In genomic region chr3:183099026-183099837, GRCh38 we compare ENCODE assay signal across 1 cellular context.
A peak's percentile ranks its signal among the peaks of the same experiment; 100 is the strongest.
TF ChIP-seq lines count a peak whose summit lies in the region.

MCCC1 (minus strand) TSS chr3:183099496; CDS start chr3:183099440, 56 bp downstream.

TF ChIP-seq in K562, 482 proteins besides CTCF, POLR2A, EP300 and RAD21 (continued from another document and continues in another):
- TF ChIP-seq ZBTB34 (CRISPR knock-in tag; IDR thresholded peaks at IDR 0.05) (no peak), ZFP36 (IDR thresholded peaks at IDR 0.05; ENCODE audit: low read depth, low read length, partially characterized antibody) (no peak), ZNF165 (CRISPR knock-in tag; IDR thresholded peaks at IDR 0.05; ENCODE audit: borderline replicate concordance) (no peak), ZNF830 (CRISPR knock-in tag; IDR thresholded peaks at IDR 0.05) (no peak), EP400 (IDR thresholded peaks at IDR 0.05) (peak; percentile 74), GTF3C2 (IDR thresholded peaks at IDR 0.05; ENCODE audit: borderline replicate concordance, extremely low read depth, insufficient read length) (no peak), ZNF561 (CRISPR knock-in tag; conservative IDR thresholded peaks at IDR 0.05) (no peak), CREBBP (IDR thresholded peaks at IDR 0.05; ENCODE audit: low read depth, low read length) (no peak), ZNF217 (CRISPR knock-in tag; IDR thresholded peaks at IDR 0.05) (no peak), ZNF717 (CRISPR knock-in tag; IDR thresholded peaks at IDR 0.05) (no peak), GABPA (tag; conservative IDR thresholded peaks at IDR 0.05; ENCODE audit: low read depth) (no peak; the same call in 1 of the 2 replicates), TAL1 (IDR thresholded peaks at IDR 0.05) (no peak), ZNF75A (CRISPR knock-in tag; IDR thresholded peaks at IDR 0.05) (no peak), ZBTB1 (CRISPR knock-in tag; IDR thresholded peaks at IDR 0.05; ENCODE audit: borderline replicate concordance, low read depth) (no peak; the same call in 1 of the 2 replicates), HNRNPLL (IDR thresholded peaks at IDR 0.05; ENCODE audit: low read depth, low read length, poor library complexity, severe bottlenecking) (peak; percentile 95), ZNF436 (CRISPR knock-in tag; IDR thresholded peaks at IDR 0.05) (no peak), SRSF7 (optimal IDR thresholded peaks at IDR 0.05; ENCODE audit: low read depth, low read length) (no peak), ETS1 (conservative IDR thresholded peaks at IDR 0.05; ENCODE audit: control insufficient read depth, low read depth, low read length) (peak; percentile 74; the same call in 1 of the 2 replicates), XRCC4 (IDR thresholded peaks at IDR 0.05; ENCODE audit: extremely low read depth, insufficient read depth, insufficient read length) (no peak), SMARCA5 (IDR thresholded peaks at IDR 0.05) (no peak), SAFB2 (IDR thresholded peaks at IDR 0.05; ENCODE audit: borderline replicate concordance, low read depth, low read length, severe bottlenecking) (no peak), ZC3H8 (IDR thresholded peaks at IDR 0.05) (no peak), TAF9B (IDR thresholded peaks at IDR 0.05; ENCODE audit: partially characterized antibody) (peak; percentile 84), GATAD2B (IDR thresholded peaks at IDR 0.05; ENCODE audit: borderline replicate concordance) (no peak), ZNF589 (CRISPR knock-in tag; IDR thresholded peaks at IDR 0.05; ENCODE audit: low read depth) (no peak), BRD4 (IDR thresholded peaks at IDR 0.05) (no peak), MAX (CRISPR knock-in tag; IDR thresholded peaks at IDR 0.05) (peak; percentile 90), PRDM10 (IDR thresholded peaks at IDR 0.05; ENCODE audit: partially characterized antibody) (peak; percentile 85), ZNF395 (CRISPR knock-in tag; IDR thresholded peaks at IDR 0.05) (no peak), ARID4B (CRISPR knock-in tag; IDR thresholded peaks at IDR 0.05) (no peak), CBFB (CRISPR knock-in tag; IDR thresholded peaks at IDR 0.05) (no peak), ZBTB49 (CRISPR knock-in tag; IDR thresholded peaks at IDR 0.05; ENCODE audit: borderline replicate concordance) (no peak), TAF15 (IDR thresholded peaks at IDR 0.05; ENCODE audit: low read depth, low read length) (no peak), RHOXF2B (CRISPR knock-in tag; conservative IDR thresholded peaks at IDR 0.05) (no peak), ZFPM2 (CRISPR knock-in tag; IDR thresholded peaks at IDR 0.05) (no peak), NELFE (IDR thresholded peaks at IDR 0.05; ENCODE audit: insufficient read depth, insufficient read length) (no peak), HOXB6 (CRISPR knock-in tag; IDR thresholded peaks at IDR 0.05; ENCODE audit: borderline replicate concordance) (no peak), GTF2B (IDR thresholded peaks at IDR 0.05; ENCODE audit: extremely low read depth, insufficient read length) (no peak), HLTF (IDR thresholded peaks at IDR 0.05) (0 out of 2 replicates have a peak, but pooled peaks have one; percentile 19), SIN3A (IDR thresholded peaks at IDR 0.05; ENCODE audit: borderline replicate concordance in 2 of 2, control insufficient read depth in 1 of 2, low read depth in 2 of 2, low read length in 2 of 2) (peak; percentile 60 to 88; a peak in 2 of 4 replicates), ZFP30 (CRISPR knock-in tag; IDR thresholded peaks at IDR 0.05; ENCODE audit: borderline replicate concordance) (no peak), ZNF280B (CRISPR knock-in tag; IDR thresholded peaks at IDR 0.05) (no peak), ZFP1 (CRISPR knock-in tag; IDR thresholded peaks at IDR 0.05) (no peak), RAD51 (IDR thresholded peaks at IDR 0.05; ENCODE audit: borderline replicate concordance, low read depth) (peak; percentile 96)
